8 cellular contexts compared by ENCODE assay signal in genomic region chr10:17257466-17258321, GRCh38. TPM values are rescaled to one million over a fixed set of nuclear protein-coding genes. Genes with fewer than 3 reads are reported as not detected.
DNase-seq lines count a peak whose midpoint lies in the region; ATAC-seq and TF ChIP-seq lines count a peak whose summit lies in the region.

No MANE protein-coding gene starts in this region.

- ATAC-seq in WTC11 (peak; percentile 84), left lung (peak; percentile 98)

- DNase-seq in NCI-H345 (lab: John Stamatoyannopoulos, UW) (peak; percentile 29), NCI-H345 treated with DMSO at 0.1 percent for 48 hours (lab: John Stamatoyannopoulos, UW; ENCODE audit: unreplicated experiment) (no peak), HFFc6 (peak; percentile 72), NCI-H146 treated with DMSO at 0.1 percent for 48 hours (lab: John Stamatoyannopoulos, UW; ENCODE audit: unreplicated experiment) (peak; percentile 31), WTC11 (ENCODE audit: low spot score) (peak; percentile 39), choroid plexus epithelial cell (ENCODE audit: low read depth) (peak; percentile 90), left lung (peak in 1 of 2 donors; percentile 37)
- peak in 2 of 3 experiments; percentile 20 to 43 for DNase-seq in stimulated activated CD4-positive, alpha-beta T cell treated with anti-CD3 and anti-CD28 coated beads, TNF-alpha, amount 100 ng/mL, for 4 hours (ENCODE audit: low read depth in 3 of 3)

- H3K27me3 ChIP-seq in left lung: no peaks in the 10 kb centered on the region

- CTCF ChIA-PET in WTC11 (lab: Charles Lee): interaction anchor here (1.3 kb wide), 1 partner anchor 27 kb away, joined by 4 read pairs; no protein-coding TSS in a partner anchor

- intact Hi-C loops in left lung (cut with DNase I): loop anchor here in 1 of 2 donors (5.0 kb wide), 1 partner anchor 415 kb away; no protein-coding TSS in a partner anchor

- POLR2A ChIA-PET in WTC11 (lab: Charles Lee): no interaction called here

- peak overlapping the region; percentile 88 for H3K27ac Mint-ChIP-seq in HFFc6
- H3K27ac Mint-ChIP-seq in WTC11: no peak overlapping the region

- no peaks in the 10 kb centered on the region for H3K27me3 Mint-ChIP-seq in HFFc6 (ENCODE audit: insufficient read depth)
- no peaks in the 10 kb centered on the region for H3K27me3 Mint-ChIP-seq in WTC11 (ENCODE audit: low read depth)

- H3K4me3 Mint-ChIP-seq in HFFc6: peak overlapping the region; percentile 80
- H3K4me3 Mint-ChIP-seq in WTC11: peak overlapping the region; percentile 1

- peak overlapping the region; percentile 44 for H3K4me3 ChIP-seq in choroid plexus epithelial cell (ENCODE audit: low read depth, low read length)
- H3K4me3 ChIP-seq in left lung: no peak overlapping the region

- peaks cover 20% of the 10 kb centered on the region for H3K36me3 Mint-ChIP-seq in HFFc6 (ENCODE audit: low read depth)
- H3K36me3 Mint-ChIP-seq in WTC11: peaks cover 13% of the 10 kb centered on the region

- peaks cover 0 to 19% of the 10 kb centered on the region in 2 donors for H3K9me3 ChIP-seq in left lung

- H3K4me1 ChIP-seq in left lung: peaks cover 0 to 6% of the 10 kb centered on the region in 2 donors

- H3K27ac ChIP-seq in left lung: no peak overlapping the region

- no peaks in the 10 kb centered on the region for H3K36me3 ChIP-seq in left lung

- H3K4me1 Mint-ChIP-seq in HFFc6 (ENCODE audit: low read depth): peaks cover 29% of the 10 kb centered on the region
- H3K4me1 Mint-ChIP-seq in WTC11: peaks cover 6% of the 10 kb centered on the region

- peaks cover 21% of the 10 kb centered on the region for H3K9me3 Mint-ChIP-seq in HFFc6
- peaks cover 35% of the 10 kb centered on the region for H3K9me3 Mint-ChIP-seq in WTC11

- TF ChIP-seq CTCF in HFFc6 (IDR thresholded peaks at IDR 0.05) (peak; percentile 95), WTC11 (IDR thresholded peaks at IDR 0.05) (peak; percentile 59; the same call in 1 of the 2 replicates), choroid plexus epithelial cell (conservative IDR thresholded peaks at IDR 0.05; ENCODE audit: low read depth, low read length) (peak; percentile 87), left lung (IDR thresholded peaks at IDR 0.05) (peak; percentile 79 to 83)

TF ChIP-seq in WTC11, 78 proteins besides CTCF, POLR2A, EP300 and RAD21:
- no peak for TF ChIP-seq USF1 (CRISPR knock-in tag; IDR thresholded peaks at IDR 0.05)
- TF ChIP-seq ATF6 (CRISPR knock-in tag; IDR thresholded peaks at IDR 0.05): no peak
- TF ChIP-seq ZNF671 (CRISPR knock-in tag; IDR thresholded peaks at IDR 0.05): no peak

RNA-seq across cellular contexts. Expression of gene VIM, which starts 29.7 kb away (rescaled TPM):
- total RNA-seq in HFFc6 (2021; fragmentation: NEBNext Ultra II Directional; extraction: Animal tissue kit (Norgen Biotek cat#: 25700)): over 10,000 TPM in 4 of 6 experiments, 1,000 to 10,000 TPM in 2; 9,623 to 12,540 (median 10,688) TPM
- total RNA-seq in WTC11 (2021) (65.0 to 74.1 TPM (median 66.2 TPM) in 3 replicates), left lung (1,000 to 10,000 TPM; 1,589 to 1,774 TPM)

RNA-seq across cellular contexts. Expression of gene TRDMT1, which starts 56.2 kb away (rescaled TPM):
- 10 to 100 TPM in 2 of 6 experiments, 1 to 10 TPM in 4; 6.8 to 13.0 (median 8.6) TPM for total RNA-seq in HFFc6 (2021; fragmentation: NEBNext Ultra II Directional; extraction: Animal tissue kit (Norgen Biotek cat#: 25700))
- total RNA-seq in WTC11 (2021) (10.6 to 11.7 TPM (median 11.0 TPM) in 3 replicates), left lung (10 to 100 TPM in 1 of 2 donors, 1 to 10 TPM in 1; 6.6 to 11.5 TPM)

Comparison
In these comparisons a context has a peak if more than half of its experiments do, and no peak if none do; other contexts are left out.
1. RNA of gene VIM, which starts 29.7 kb away (total RNA-seq): 9,623 to 12,540 TPM in HFFc6 and 1,589 to 1,774 TPM in left lung; 65.0 to 74.1 TPM in WTC11; every median in the first group is over 10 times any median in the second.
2. Peak in every context shown above with its lines, with median percentiles within 50 percentile points of each other: CTCF ChIP-seq.